In the genomic region with DNA sequence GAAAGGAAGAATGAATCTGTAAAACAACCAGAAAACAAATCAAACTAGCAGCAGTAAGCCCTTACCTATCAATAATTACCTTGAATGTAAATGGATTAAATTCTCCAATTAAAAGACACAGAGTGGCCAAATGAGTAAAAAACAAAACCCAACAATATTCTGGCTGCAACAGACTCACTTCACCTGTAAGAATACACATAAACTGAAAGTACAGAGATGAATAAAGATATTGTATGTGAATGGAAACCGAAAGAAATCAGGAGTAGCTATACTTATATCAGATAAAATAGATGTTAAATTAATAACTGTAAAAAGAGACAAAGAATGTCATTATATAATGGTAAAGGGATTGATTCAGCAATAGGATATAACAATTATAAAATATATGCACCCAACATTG, we compare ENCODE assay signal across 30 cellular contexts.
"Had no signal": no experiment of that assay in that cellular context is flagged by ENCODE, and none has a peak within 500 bp of the region (broad histone marks: within the 10 kb centered on the region; RNA-seq: fewer than 3 reads in every experiment).

No MANE protein-coding gene starts in this region.

- H3K4me3 Mint-ChIP-seq: neural progenitor cell had no signal

- ATAC-seq: body of pancreas; gastrocnemius medialis; naive thymus-derived CD4-positive, alpha-beta T cell; psoas muscle; upper lobe of right lung had no signal

- H2AFZ ChIP-seq: hepatocyte, neural progenitor cell, parathyroid adenoma had no signal

- H3K9ac ChIP-seq: neural progenitor cell, parathyroid adenoma had no signal

- H3K4me3 ChIP-seq: adrenal gland, body of pancreas, colonic mucosa, gastrocnemius medialis, hepatocyte, left ventricle myocardium inferior, lung, neural progenitor cell, psoas muscle, sigmoid colon, smooth muscle cell, suprapubic skin, tibial artery, upper lobe of right lung had no signal

- H3K4me2 ChIP-seq: hepatocyte, neural progenitor cell, smooth muscle cell had no signal

- H3K36me3 ChIP-seq: adrenal gland, colonic mucosa, gastrocnemius medialis, left ventricle myocardium inferior, sigmoid colon, suprapubic skin, tibial artery, upper lobe of right lung, WERI-Rb-1 had no signal

- H3K79me2 ChIP-seq: hepatocyte, parathyroid adenoma had no signal

- H3K27me3 Mint-ChIP-seq: naive thymus-derived CD4-positive, alpha-beta T cell had no signal

- H3K4me1 Mint-ChIP-seq: neural progenitor cell had no signal

- H3K27me3 ChIP-seq: adrenal gland, body of pancreas, colonic mucosa, gastrocnemius medialis, hepatocyte, neural progenitor cell, sigmoid colon, suprapubic skin, tibial artery, upper lobe of right lung had no signal

- H3K27ac ChIP-seq: adrenal gland, body of pancreas, colonic mucosa, gastrocnemius medialis, hepatocyte, left ventricle myocardium inferior, neural progenitor cell, parathyroid adenoma, psoas muscle, sigmoid colon, suprapubic skin, tibial artery, upper lobe of right lung, WERI-Rb-1 had no signal

- H3K4me1 ChIP-seq: adrenal gland, body of pancreas, colonic mucosa, gastrocnemius medialis, left ventricle myocardium inferior, neural progenitor cell, parathyroid adenoma, psoas muscle, suprapubic skin, tibial artery, upper lobe of right lung had no signal

- H3K27ac Mint-ChIP-seq: activated naive CD4-positive, alpha-beta T cell treated with anti-CD3 and anti-CD28 coated beads, Interleukin-2, amount 50 U/mL, for 72 hours; neural progenitor cell had no signal

- DNase-seq: activated CD4-positive, alpha-beta T cell treated with anti-CD3 and anti-CD28 coated beads for 1 hour; activated CD8-positive, alpha-beta memory T cell treated with anti-CD3 and anti-CD28 coated beads, Interleukin-2, amount 50 U/mL, for 48 hours; activated naive CD4-positive, alpha-beta T cell; activated T-cell treated with anti-CD3 and anti-CD28 coated beads, Interleukin-2, amount 50 U/mL, for 48 hours; adrenal gland; aorta; body of pancreas; cerebellar nuclear complex; colonic mucosa; effector CD8-positive, alpha-beta T cell; erythroblast; gastrocnemius medialis; islet precursor cell; left ventricle myocardium inferior; naive thymus-derived CD4-positive, alpha-beta T cell; occipital lobe; psoas muscle; sigmoid colon; stimulated activated CD4-positive, alpha-beta T cell treated with anti-CD3 and anti-CD28 coated beads, Interleukin-1b, Interleukin-23, amount 100 ng/mL, for 48 hours; stimulated activated naive CD4-positive, alpha-beta T cell; tibial artery; upper lobe of right lung; WERI-Rb-1 had no signal

- H3K9me3 ChIP-seq: colonic mucosa had no signal
